Comparison of ENCODE assay signal across 8 cellular contexts in the genomic region with DNA sequence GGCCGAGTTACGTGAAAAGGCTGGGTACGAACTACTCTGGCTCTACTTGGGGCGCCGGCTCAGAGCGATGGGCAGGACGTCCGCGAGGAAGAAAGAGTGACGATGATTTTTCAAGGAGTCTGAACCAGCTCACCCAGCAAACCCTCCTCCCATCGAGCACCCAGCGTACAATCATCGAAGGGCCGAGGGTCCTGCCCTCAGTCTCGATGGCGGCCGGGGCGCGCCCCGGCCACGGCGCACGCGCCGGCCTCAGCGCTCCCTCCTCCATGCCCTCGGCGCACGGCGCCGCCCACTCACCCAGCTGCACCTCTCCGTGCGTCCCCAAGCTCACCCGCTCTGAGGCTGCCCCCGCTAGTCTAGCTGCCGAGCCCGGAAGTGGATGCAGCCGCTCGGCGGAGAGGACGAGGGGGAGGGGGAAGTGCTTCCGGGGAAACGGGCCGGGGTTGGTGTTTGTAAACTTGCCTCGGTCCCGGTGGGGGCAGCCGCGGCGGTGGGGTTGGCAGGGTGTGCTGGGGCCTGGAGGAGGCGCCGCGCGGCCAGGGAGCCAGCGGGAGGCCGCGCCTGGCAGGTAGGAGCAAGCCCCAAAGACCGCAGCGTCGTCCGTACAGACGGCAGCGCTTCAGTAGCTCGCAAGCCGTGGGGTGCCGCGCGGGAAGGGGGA. TPM values are rescaled to one million over a fixed set of nuclear protein-coding genes. Genes with fewer than 3 reads are reported as not detected.
A peak's percentile ranks its signal among the peaks of the same experiment; 100 is the strongest.
DNase-seq lines count a peak whose midpoint lies in the region; ATAC-seq and TF ChIP-seq lines count a peak whose summit lies in the region.

A gene with protein sequence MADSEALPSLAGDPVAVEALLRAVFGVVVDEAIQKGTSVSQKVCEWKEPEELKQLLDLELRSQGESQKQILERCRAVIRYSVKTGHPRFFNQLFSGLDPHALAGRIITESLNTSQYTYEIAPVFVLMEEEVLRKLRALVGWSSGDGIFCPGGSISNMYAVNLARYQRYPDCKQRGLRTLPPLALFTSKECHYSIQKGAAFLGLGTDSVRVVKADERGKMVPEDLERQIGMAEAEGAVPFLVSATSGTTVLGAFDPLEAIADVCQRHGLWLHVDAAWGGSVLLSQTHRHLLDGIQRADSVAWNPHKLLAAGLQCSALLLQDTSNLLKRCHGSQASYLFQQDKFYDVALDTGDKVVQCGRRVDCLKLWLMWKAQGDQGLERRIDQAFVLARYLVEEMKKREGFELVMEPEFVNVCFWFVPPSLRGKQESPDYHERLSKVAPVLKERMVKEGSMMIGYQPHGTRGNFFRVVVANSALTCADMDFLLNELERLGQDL (minus strand): TSS at position 656 of the 661 bp plus-strand sequence. CDS start 7,455 bp downstream, outside the sequence.
A gene with protein sequence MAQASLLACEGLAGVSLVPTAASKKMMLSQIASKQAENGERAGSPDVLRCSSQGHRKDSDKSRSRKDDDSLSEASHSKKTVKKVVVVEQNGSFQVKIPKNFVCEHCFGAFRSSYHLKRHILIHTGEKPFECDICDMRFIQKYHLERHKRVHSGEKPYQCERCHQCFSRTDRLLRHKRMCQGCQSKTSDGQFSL (plus strand): TSS at position 453 of the 661 bp plus-strand sequence. CDS start 1,262 bp downstream, outside the sequence.

- peak within 1 kb of the TSS; percentile 77 for H3K9ac ChIP-seq in fibroblast of lung (ENCODE audit: insufficient read depth, low read length)

- peaks cover 6% of the 10 kb centered on the region for H3F3A ChIP-seq in DOHH2 (ENCODE audit: control insufficient read depth, insufficient read depth)

- POLR2A ChIA-PET in naive thymus-derived CD8-positive, alpha-beta T cell (lab: Charles Lee) = interaction anchor here (0.6 to 17.2 kb wide), 32 partner anchors 8 to 321 kb away, joined by 3 to 338 read pairs (median 4); partner anchors contain the start of genes AAAS, EIF4B, ESPL1 and ITGB7

- H3K9me3 ChIP-seq in DOHH2 (ENCODE audit: control insufficient read depth, insufficient read depth, low read length) (no peaks in the 10 kb centered on the region), fibroblast of lung (ENCODE audit: control insufficient read depth, insufficient read depth, low read depth, low read length) (no peaks in the 10 kb centered on the region)

- H2AFZ ChIP-seq in fibroblast of lung (ENCODE audit: low read length) = peak within 1 kb of the TSS; percentile 90

- H3K36me3 Mint-ChIP-seq in naive thymus-derived CD8-positive, alpha-beta T cell = peaks cover 0 to 38% (median 9%) of the 10 kb centered on the region in 3 donors
- peaks cover 14 to 31% of the 10 kb centered on the region in 2 donors for H3K36me3 Mint-ChIP-seq in stimulated activated naive B cell treated with anti-CD40 and anti-IgM and Interleukin-4, amounts not matched to agents 10 μg/mL and 1 μg/mL and 100 μg/mL, for 72 hours

- ATAC-seq in naive thymus-derived CD8-positive, alpha-beta T cell = peak; percentile 92 to 96
- ATAC-seq in stimulated activated naive B cell treated with anti-CD40 and anti-IgM and Interleukin-4, amounts not matched to agents 10 μg/mL and 1 μg/mL and 100 μg/mL, for 72 hours (replicated peaks) = peak; percentile 95 to 96

- H3K27ac Mint-ChIP-seq in naive thymus-derived CD8-positive, alpha-beta T cell = peak within 1 kb of the TSS; percentile 94 to 99 (median 98)
- H3K27ac Mint-ChIP-seq in stimulated activated naive B cell treated with anti-CD40 and anti-IgM and Interleukin-4, amounts not matched to agents 10 μg/mL and 1 μg/mL and 100 μg/mL, for 72 hours = peak within 1 kb of the TSS; percentile 99

- H3K4me3 ChIP-seq in DOHH2 (ENCODE audit: low read length) (peak within 1 kb of the TSS; percentile 84), LNCaP clone FGC (ENCODE audit: low read depth, low read length) (peak within 1 kb of the TSS; percentile 72), fibroblast of lung (replicated peaks in 1 of 4; ENCODE audit: control extremely low read depth in 1 of 4, insufficient read depth in 1 of 4, low read depth in 3 of 4, low read length in 4 of 4) (peak within 1 kb of the TSS; percentile 77 to 83 (median 81))

- H4K20me1 ChIP-seq in DOHH2 (ENCODE audit: control insufficient read depth, insufficient read depth, low read depth, low read length) (no peaks in the 10 kb centered on the region; the same call in 1 of the 2 replicates), fibroblast of lung (ENCODE audit: control insufficient read depth, extremely low read depth, insufficient read depth, low read length) (no peaks in the 10 kb centered on the region)

- H3K27ac ChIP-seq in DOHH2 (ENCODE audit: low read depth, low read length) = peak within 1 kb of the TSS; percentile 85
- H3K27ac ChIP-seq in fibroblast of lung (ENCODE audit: insufficient read depth, low read length) = peak within 1 kb of the TSS; percentile 92

- H3K9me3 Mint-ChIP-seq in naive thymus-derived CD8-positive, alpha-beta T cell = no peaks in the 10 kb centered on the region
- H3K9me3 Mint-ChIP-seq in stimulated activated naive B cell treated with anti-CD40 and anti-IgM and Interleukin-4, amounts not matched to agents 10 μg/mL and 1 μg/mL and 100 μg/mL, for 72 hours = no peaks in the 10 kb centered on the region

- H3K27me3 Mint-ChIP-seq in naive thymus-derived CD8-positive, alpha-beta T cell = no peaks in the 10 kb centered on the region
- no peaks in the 10 kb centered on the region for H3K27me3 Mint-ChIP-seq in stimulated activated naive B cell treated with anti-CD40 and anti-IgM and Interleukin-4, amounts not matched to agents 10 μg/mL and 1 μg/mL and 100 μg/mL, for 72 hours

- H3K36me3 ChIP-seq in DOHH2 (ENCODE audit: control insufficient read depth, low read length) = peaks cover 42% of the 10 kb centered on the region
- peaks cover 3% of the 10 kb centered on the region for H3K36me3 ChIP-seq in fibroblast of lung (ENCODE audit: control insufficient read depth, insufficient read depth, low read length)

- peaks cover 29 to 62% (median 54%) of the 10 kb centered on the region in 4 donors for H3K4me1 Mint-ChIP-seq in naive thymus-derived CD8-positive, alpha-beta T cell
- H3K4me1 Mint-ChIP-seq in stimulated activated naive B cell treated with anti-CD40 and anti-IgM and Interleukin-4, amounts not matched to agents 10 μg/mL and 1 μg/mL and 100 μg/mL, for 72 hours = peaks cover 26 to 51% of the 10 kb centered on the region in 2 donors

- H3K4me2 ChIP-seq in DOHH2 (ENCODE audit: low read length) = peak within 1 kb of the TSS; percentile 86
- H3K4me2 ChIP-seq in fibroblast of lung (ENCODE audit: extremely low read depth, insufficient read depth, low read length) = peak within 1 kb of the TSS; percentile 90

- H3K79me2 ChIP-seq in DOHH2 (ENCODE audit: control insufficient read depth, low read length) = peaks cover 41% of the 10 kb centered on the region
- peaks cover 16% of the 10 kb centered on the region for H3K79me2 ChIP-seq in fibroblast of lung (ENCODE audit: control insufficient read depth, insufficient read depth, low read length)

- H3K4me1 ChIP-seq in DOHH2 (ENCODE audit: control insufficient read depth, low read length) = peaks cover 38% of the 10 kb centered on the region
- peaks cover 10% of the 10 kb centered on the region for H3K4me1 ChIP-seq in fibroblast of lung (ENCODE audit: control insufficient read depth, extremely low read depth, insufficient read depth, low read length)

- DNase-seq in GOT3 (lab: John Stamatoyannopoulos, UW) (peak; percentile 87), LNCaP clone FGC (ENCODE audit: low read depth) (peak; percentile 87), RPMI8226 (peak; percentile 98), fibroblast of lung (ENCODE audit: low read depth in 2 of 2) (peak; percentile 97)
- peak; percentile 93 to 97 for DNase-seq in activated T-helper 1 cell treated with anti-CD3 and anti-CD28 coated beads, Interleukin-2, amount 50 U/mL, for 16 hours (ENCODE audit: low read depth in 1 of 2, low spot score in 1 of 2)
- peak; percentile 94 to 99 (median 97) for DNase-seq in naive thymus-derived CD8-positive, alpha-beta T cell
- DNase-seq in stimulated activated naive B cell treated with anti-CD40 and anti-IgM and Interleukin-4, amounts not matched to agents 10 μg/mL and 1 μg/mL and 100 μg/mL, for 72 hours = peak; percentile 98

- peak within 1 kb of the TSS; percentile 90 to 97 (median 92) for H3K4me3 Mint-ChIP-seq in naive thymus-derived CD8-positive, alpha-beta T cell
- peak within 1 kb of the TSS; percentile 93 for H3K4me3 Mint-ChIP-seq in stimulated activated naive B cell treated with anti-CD40 and anti-IgM and Interleukin-4, amounts not matched to agents 10 μg/mL and 1 μg/mL and 100 μg/mL, for 72 hours

- TF ChIP-seq CTCF in DOHH2 (IDR thresholded peaks at IDR 0.05; ENCODE audit: low read depth, low read length, poor library complexity, severe bottlenecking) (no peak), LNCaP clone FGC (IDR thresholded peaks at IDR 0.05; ENCODE audit: control insufficient read depth, extremely low read depth, insufficient read depth) (no peak), fibroblast of lung (conservative IDR thresholded peaks at IDR 0.05 in 1 of 2, IDR thresholded peaks at IDR 0.05 in 1 of 2; ENCODE audit: low read depth in 1 of 2, low read length in 2 of 2) (no peak)

- H3K27me3 ChIP-seq in DOHH2 (ENCODE audit: control insufficient read depth, low read length) (no peaks in the 10 kb centered on the region), fibroblast of lung (ENCODE audit: control insufficient read depth, insufficient read depth, low read length) (no peaks in the 10 kb centered on the region)

- no peaks in the 10 kb centered on the region for H3K9me2 ChIP-seq in DOHH2 (replicated peaks; ENCODE audit: control insufficient read depth, low read length)

RNA-seq across cellular contexts. Expression of the first gene that starts in this region (rescaled TPM):
- 6.4 and 10.1 TPM in 2 replicates for total RNA-seq in fibroblast of lung
- 6.9 and 7.8 TPM in 2 replicates for polyA plus RNA-seq in fibroblast of lung
- polyA plus RNA-seq in fibroblast of lung (2012) = 5.5 and 7.9 TPM in 2 replicates
- 3.7 and 10.6 TPM in 2 replicates for polyA minus RNA-seq in fibroblast of lung (ENCODE audit: low replicate concordance)
- total RNA-seq in naive thymus-derived CD8-positive, alpha-beta T cell = 10 to 100 TPM; 50.8 to 53.4 TPM
- polyA plus RNA-seq in naive thymus-derived CD8-positive, alpha-beta T cell = 1 to 10 TPM; 1.1 to 1.3 (median 1.2) TPM

RNA-seq across cellular contexts. Expression of the second gene that starts in this region (rescaled TPM):
- 14.6 and 16.8 TPM in 2 replicates for total RNA-seq in fibroblast of lung
- 7.3 and 10.6 TPM in 2 replicates for polyA plus RNA-seq in fibroblast of lung
- polyA plus RNA-seq in fibroblast of lung (2012) = 7.0 and 9.8 TPM in 2 replicates
- 6.0 and 10.6 TPM in 2 replicates for polyA minus RNA-seq in fibroblast of lung (ENCODE audit: low replicate concordance)
- total RNA-seq in naive thymus-derived CD8-positive, alpha-beta T cell = 100 to 1,000 TPM; 112 to 113 TPM
- 1 to 10 TPM; 2.8 to 3.5 (median 3.1) TPM for polyA plus RNA-seq in naive thymus-derived CD8-positive, alpha-beta T cell

Comparison
In these comparisons a context has a peak if more than half of its experiments do, and no peak if none do; other contexts are left out.
1. Peak in every context shown above with its lines: DNase-seq, ATAC-seq, H3K4me3 ChIP-seq and H3K27ac ChIP-seq.